ENCODE assay signal across 1 cellular context in the genomic region with DNA sequence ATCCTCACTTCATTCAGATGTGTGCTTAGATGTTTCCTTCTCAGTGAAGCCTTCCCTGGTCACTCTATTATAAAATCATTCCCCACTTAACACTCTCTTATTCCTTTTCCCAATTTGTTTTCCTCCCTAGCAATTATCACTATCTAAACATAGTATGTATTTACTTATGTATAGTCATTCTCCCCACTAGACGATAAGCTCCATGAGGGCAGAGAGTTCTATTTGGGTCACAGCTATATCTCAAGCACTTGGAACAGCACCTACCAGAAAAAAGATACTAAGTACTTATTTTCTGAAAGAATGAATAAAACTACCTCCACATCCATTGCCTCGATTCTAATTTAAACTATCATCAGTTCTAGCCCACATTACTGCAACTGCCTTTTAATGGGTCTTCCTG.
TF ChIP-seq lines count a peak whose summit lies in the region.

No MANE protein-coding gene starts in this region.

TF ChIP-seq in K562, 482 proteins besides CTCF, POLR2A, EP300 and RAD21:
- TF ChIP-seq TRIM28 (IDR thresholded peaks at IDR 0.05) (peak; percentile 65), ZNF584 (CRISPR knock-in tag; IDR thresholded peaks at IDR 0.05; ENCODE audit: low read depth) (no peak), ZNF316 (IDR thresholded peaks at IDR 0.05) (peak; percentile 81), TRIM24 (IDR thresholded peaks at IDR 0.05) (peak in 1 of 2 experiments; percentile 47; a peak in 1 of 4 replicates)
